15 cellular contexts compared by ENCODE assay signal in genomic region chr15:40010681-40011080, GRCh38. TPM values are rescaled to one million over a fixed set of nuclear protein-coding genes. Genes with fewer than 3 reads are reported as not detected.
A peak's percentile ranks its signal among the peaks of the same experiment; 100 is the strongest.
DNase-seq lines count a peak whose midpoint lies in the region; TF ChIP-seq lines count a peak whose summit lies in the region.
"Had no signal": no experiment of that assay in that cellular context is flagged by ENCODE, and none has a peak within 500 bp of the region (broad histone marks: within the 10 kb centered on the region; RNA-seq: fewer than 3 reads in every experiment).

No MANE protein-coding gene starts in this region.

- intact Hi-C loops in Caco-2 (cut with micrococcal nuclease; ENCODE audit: unreplicated experiment): no loop called here

- H3K36me3 ChIP-seq in Caco-2 (ENCODE audit: control insufficient read depth, insufficient read depth, low read length): peaks cover 5% of the 10 kb centered on the region

- CTCF ChIA-PET in Caco-2 (lab: Charles Lee): interaction anchor here (0.6 kb wide), 1 partner anchor 613 kb away, joined by 3 read pairs; no protein-coding TSS in a partner anchor

- H3K9me3 Mint-ChIP-seq in neural crest cell (peaks cover 12% of the 10 kb centered on the region), Caco-2 (ENCODE audit: unreplicated experiment) (peaks cover 22% of the 10 kb centered on the region)
- peaks cover 25% of the 10 kb centered on the region for H3K9me3 Mint-ChIP-seq in T-helper 2 cell treated with Interferon-gamma antibody and Interleukin-4, amounts not matched to agents 5 μg/mL and 100 μg/mL, for 36 hours

- BruUV-seq in Caco-2 (replicated peaks; lab: Mats Ljungman, UMichigan): no TSS peak

- H3K4me1 ChIP-seq in Caco-2: no peaks in the 10 kb centered on the region
- H3K4me1 ChIP-seq: BLaER1 had no signal

- DNase-seq in AG09319 (ENCODE audit: extremely low read depth, low read depth) (peak; percentile 75), NB4 (ENCODE audit: low read depth) (peak; percentile 11), fibroblast of peridontal ligament (ENCODE audit: extremely low read depth) (peak; percentile 40), neural crest cell (ENCODE audit: low read depth, low spot score) (no peak), Caco-2 (no peak), activated T-cell treated with anti-CD3 and anti-CD28 coated beads for 4 hours (no peak), NCI-H226 (no peak)
- DNase-seq in T-helper 2 cell treated with Interferon-gamma antibody and Interleukin-4, amounts not matched to agents 5 μg/mL and 100 μg/mL, for 36 hours (ENCODE audit: low spot score): no peak
- DNase-seq: activated CD8-positive, alpha-beta T cell treated with anti-CD3 and anti-CD28 coated beads for 36 hours; activated effector memory CD4-positive, alpha-beta T cell treated with Interleukin-2 at 50 U/mL for 16 hours; DMS79 treated with DMSO at 0.1 percent for 48 hours; NCI-H1436; NCI-H446 had no signal

- no peak overlapping the region for H3K4me3 ChIP-seq in NB4 (ENCODE audit: low read depth, low read length)
- no peak overlapping the region for H3K4me3 ChIP-seq in Caco-2 (ENCODE audit: low read depth, low read length)
- H3K4me3 ChIP-seq: BLaER1, thoracic aorta had no signal

- H3K27ac Mint-ChIP-seq in neural crest cell (ENCODE audit: unreplicated experiment): peak overlapping the region; percentile 72
- no peak overlapping the region for H3K27ac Mint-ChIP-seq in Caco-2 (ENCODE audit: unreplicated experiment)
- H3K27ac Mint-ChIP-seq in T-helper 2 cell treated with Interferon-gamma antibody and Interleukin-4, amounts not matched to agents 5 μg/mL and 100 μg/mL, for 36 hours: no peak overlapping the region
- H3K27ac Mint-ChIP-seq: activated CD8-positive, alpha-beta T cell treated with anti-CD3 and anti-CD28 coated beads for 36 hours had no signal

- no peaks in the 10 kb centered on the region for H3K27me3 ChIP-seq in Caco-2 (replicated peaks; ENCODE audit: control insufficient read depth, insufficient read depth, low read length)
- H3K27me3 ChIP-seq: BLaER1 had no signal

- TF ChIP-seq CTCF in AG09319 (IDR thresholded peaks at IDR 0.05; ENCODE audit: low read depth, low read length) (no peak), NB4 (IDR thresholded peaks at IDR 0.05; ENCODE audit: low read depth, low read length) (no peak), neural crest cell (conservative IDR thresholded peaks at IDR 0.05) (no peak), Caco-2 (IDR thresholded peaks at IDR 0.05; ENCODE audit: insufficient read depth in 1 of 2, low read depth in 1 of 2, low read length in 1 of 2, severe bottlenecking in 1 of 2, unreplicated experiment in 1 of 2) (no peak)

- peaks cover 17% of the 10 kb centered on the region for H3K4me1 Mint-ChIP-seq in neural crest cell
- H3K4me1 Mint-ChIP-seq in Caco-2 (ENCODE audit: low read depth, unreplicated experiment): peaks cover 5% of the 10 kb centered on the region
- no peaks in the 10 kb centered on the region for H3K4me1 Mint-ChIP-seq in T-helper 2 cell treated with Interferon-gamma antibody and Interleukin-4, amounts not matched to agents 5 μg/mL and 100 μg/mL, for 36 hours (ENCODE audit: low read depth)

- H3K36me3 Mint-ChIP-seq in neural crest cell (ENCODE audit: low read depth) (peaks cover 53% of the 10 kb centered on the region), Caco-2 (ENCODE audit: insufficient read depth, unreplicated experiment) (peaks cover 66% of the 10 kb centered on the region)
- H3K36me3 Mint-ChIP-seq in T-helper 2 cell treated with Interferon-gamma antibody and Interleukin-4, amounts not matched to agents 5 μg/mL and 100 μg/mL, for 36 hours (ENCODE audit: low read depth): peaks cover 46% of the 10 kb centered on the region

- H3K27me3 Mint-ChIP-seq in neural crest cell (ENCODE audit: low read depth): no peaks in the 10 kb centered on the region
- H3K27me3 Mint-ChIP-seq in Caco-2 (ENCODE audit: insufficient read depth, unreplicated experiment): no peaks in the 10 kb centered on the region
- no peaks in the 10 kb centered on the region for H3K27me3 Mint-ChIP-seq in T-helper 2 cell treated with Interferon-gamma antibody and Interleukin-4, amounts not matched to agents 5 μg/mL and 100 μg/mL, for 36 hours (ENCODE audit: low read depth)
- H3K27me3 Mint-ChIP-seq: activated CD8-positive, alpha-beta T cell treated with anti-CD3 and anti-CD28 coated beads for 36 hours had no signal

- H3K9me3 ChIP-seq in Caco-2: peaks cover 15% of the 10 kb centered on the region

- H3K4me3 Mint-ChIP-seq in neural crest cell: no peak overlapping the region
- no peak overlapping the region for H3K4me3 Mint-ChIP-seq in Caco-2 (ENCODE audit: unreplicated experiment)
- no peak overlapping the region for H3K4me3 Mint-ChIP-seq in T-helper 2 cell treated with Interferon-gamma antibody and Interleukin-4, amounts not matched to agents 5 μg/mL and 100 μg/mL, for 36 hours
- H3K4me3 Mint-ChIP-seq: activated CD8-positive, alpha-beta T cell treated with anti-CD3 and anti-CD28 coated beads for 36 hours had no signal

- no peak for TF ChIP-seq POLR2A in NB4 (IDR thresholded peaks at IDR 0.05; ENCODE audit: extremely low read depth, insufficient read length)

- POLR2A ChIA-PET in Caco-2 (lab: Charles Lee): no interaction called here

RNA-seq across cellular contexts. Expression of gene SRP14, which starts 28.3 kb away (rescaled TPM):
- 229 and 234 TPM in 2 replicates for total RNA-seq in neural crest cell
- 220 and 223 TPM in 2 replicates for total RNA-seq in Caco-2 (2022)

Comparison
In these comparisons a context has a peak if more than half of its experiments do, and no peak if none do; other contexts are left out.
1. DNase-seq: peak in AG09319 (single experiment), NB4 (single experiment) and fibroblast of peridontal ligament (single experiment); none in neural crest cell (single experiment), Caco-2 (0 of 2), T-helper 2 cell treated with Interferon-gamma antibody and Interleukin-4, amounts not matched to agents 5 μg/mL and 100 μg/mL, for 36 hours (single experiment), activated T-cell treated with anti-CD3 and anti-CD28 coated beads for 4 hours (single experiment) and NCI-H226 (single experiment).